11 cellular contexts compared by ENCODE assay signal in the genomic region with DNA sequence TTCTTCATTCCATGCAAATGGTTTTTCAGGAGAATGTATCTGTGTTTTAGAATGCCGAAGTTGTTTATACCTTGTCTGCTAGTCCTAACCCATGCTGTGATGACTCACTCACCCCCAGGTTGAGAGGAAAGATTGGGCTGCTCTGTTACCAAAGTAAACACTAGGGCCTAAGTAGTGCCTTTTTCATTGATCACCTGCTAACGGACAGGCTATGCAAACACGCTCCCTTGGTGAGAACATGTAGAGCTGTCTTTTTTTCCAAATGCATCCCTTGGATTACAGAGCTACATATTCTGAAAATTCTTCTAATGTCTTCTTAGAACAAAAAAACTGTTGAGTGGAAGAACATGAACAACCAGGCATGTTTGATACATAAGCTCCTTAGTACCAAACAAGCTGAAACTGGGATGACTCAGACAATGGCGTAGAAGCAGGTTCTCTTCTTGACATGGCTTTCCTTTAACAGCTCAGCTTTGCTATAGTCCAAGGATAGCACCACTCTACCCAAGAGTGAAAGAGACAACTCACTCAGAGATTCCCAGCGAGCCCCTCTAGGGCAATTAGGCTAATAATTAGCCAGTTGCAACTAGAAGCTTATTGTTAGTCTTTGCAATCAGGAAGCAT. TPM values are rescaled to one million over a fixed set of nuclear protein-coding genes. Genes with fewer than 3 reads are reported as not detected.
DNase-seq lines count a peak whose midpoint lies in the region; ATAC-seq and TF ChIP-seq lines count a peak whose summit lies in the region.
"Had no signal": no experiment of that assay in that cellular context is flagged by ENCODE, and none has a peak within 500 bp of the region (broad histone marks: within the 10 kb centered on the region; RNA-seq: fewer than 3 reads in every experiment).

No MANE protein-coding gene starts in this region.

- ATAC-seq in GM21786 (IDR thresholded peaks at IDR 0.05; ENCODE audit: unreplicated experiment) (peak; percentile 58), gastroesophageal sphincter (no peak), GM21737 (IDR thresholded peaks at IDR 0.05; ENCODE audit: unreplicated experiment) (no peak)

- TF ChIP-seq CTCF in gastroesophageal sphincter (IDR thresholded peaks at IDR 0.05) (no peak), coronary artery (IDR thresholded peaks at IDR 0.05) (no peak)

- H3K36me3 ChIP-seq in endocrine pancreas (ENCODE audit: control insufficient read depth, insufficient read depth, low read length) (no peaks in the 10 kb centered on the region), gastroesophageal sphincter (peaks cover 0 to 14% of the 10 kb centered on the region in 2 donors)

- TF ChIP-seq POLR2A in gastroesophageal sphincter (IDR thresholded peaks at IDR 0.05) = no peak

- H3K9me3 ChIP-seq in endocrine pancreas (ENCODE audit: control insufficient read depth, low read length) (no peaks in the 10 kb centered on the region), gastroesophageal sphincter (no peaks in the 10 kb centered on the region)
- H3K9me3 ChIP-seq: right atrium auricular region had no signal

- H3K9ac ChIP-seq in endocrine pancreas (ENCODE audit: control insufficient read depth, insufficient read depth, low read length) = no peak overlapping the region

- H3K27me3 ChIP-seq in endocrine pancreas (ENCODE audit: control insufficient read depth, insufficient read depth, low read length) (no peaks in the 10 kb centered on the region), gastroesophageal sphincter (no peaks in the 10 kb centered on the region)
- H3K27me3 ChIP-seq: right atrium auricular region had no signal

- H3K27ac ChIP-seq in gastroesophageal sphincter (no peak overlapping the region), coronary artery (no peak overlapping the region)
- H3K27ac ChIP-seq: right atrium auricular region had no signal

- H3K4me3 ChIP-seq in endocrine pancreas (ENCODE audit: control insufficient read depth, insufficient read depth, low read length) (peak overlapping the region; percentile 35), gastroesophageal sphincter (no peak overlapping the region), coronary artery (no peak overlapping the region)
- H3K4me3 ChIP-seq: right atrium auricular region had no signal

- peak; percentile 54 for DNase-seq in NCI-H226
- peak; percentile 42 for DNase-seq in non-pigmented ciliary epithelial cell (ENCODE audit: low read depth)
- DNase-seq in GM03348 (ENCODE audit: low spot score) = no peak
- no peak for DNase-seq in coronary artery (ENCODE audit: low spot score)
- DNase-seq: activated gamma-delta T cell, T-helper 1 cell had no signal

- H3K4me1 ChIP-seq in endocrine pancreas (ENCODE audit: control insufficient read depth, insufficient read depth, low read length) (peaks cover 9% of the 10 kb centered on the region), gastroesophageal sphincter (peaks cover 0 to 9% (median 4%) of the 10 kb centered on the region in 3 donors)
- H3K4me1 ChIP-seq: right atrium auricular region had no signal

- 56 to 65% methylated on average over 3 to 5 of the region's 5 CpGs for WGBS in gastroesophageal sphincter (ENCODE audit: low coverage in 1 of 2), 2 donors

- no peak for TF ChIP-seq EP300 in gastroesophageal sphincter (IDR thresholded peaks at IDR 0.05)

RNA-seq across cellular contexts. Expression of a gene that starts 20.5 kb away (rescaled TPM):
- 100 to 1,000 TPM in 1 of 4 donors, 10 to 100 TPM in 3; 20.7 to 155 (median 60.6) TPM for total RNA-seq in gastroesophageal sphincter

Comparison
In these comparisons a context has a peak if more than half of its experiments do, and no peak if none do; other contexts are left out.
1. DNase-seq: peak in NCI-H226 (single experiment) and non-pigmented ciliary epithelial cell (single experiment); none in GM03348 (single experiment) and coronary artery (single experiment).